In genomic region chr2:152467677-152468406, GRCh38 we compare ENCODE assay signal across 10 cellular contexts.
DNase-seq lines count a peak whose midpoint lies in the region; ATAC-seq, FAIRE-seq and TF ChIP-seq lines count a peak whose summit lies in the region.
"Had no signal": no experiment of that assay in that cellular context is flagged by ENCODE, and none has a peak within 500 bp of the region (broad histone marks: within the 10 kb centered on the region; RNA-seq: fewer than 3 reads in every experiment).

No MANE protein-coding gene starts in this region.

- H3K27ac ChIP-seq in SK-N-SH (ENCODE audit: low read depth in 2 of 2, low read length in 1 of 2) (peak overlapping the region in 1 of 2 experiments; percentile 3; a peak in 2 of 4 replicates), GM12878 (ENCODE audit: control insufficient read depth, insufficient read depth) (peak overlapping the region; percentile 62), mesodermal cell (ENCODE audit: low read depth, low read length, severe bottlenecking) (peak overlapping the region; percentile 3), transverse colon (peak overlapping the region; percentile 62 to 77 (median 68))

- H3K9me2 ChIP-seq in SK-N-SH: no peaks in the 10 kb centered on the region

- no peak overlapping the region for H3K9ac ChIP-seq in SK-N-SH
- no peak overlapping the region for H3K9ac ChIP-seq in GM12878 (ENCODE audit: control insufficient read depth, insufficient read depth, low read length)

- H2AFZ ChIP-seq in SK-N-SH (ENCODE audit: low read depth) (no peak overlapping the region), GM12878 (ENCODE audit: control insufficient read depth, low read depth, low read length) (peak overlapping the region; percentile 29)

- no peaks in the 10 kb centered on the region for H3K36me3 ChIP-seq in SK-N-SH (replicated peaks in 1 of 2; ENCODE audit: control insufficient read depth in 1 of 2, insufficient read depth in 2 of 2, low read length in 1 of 2)
- no peaks in the 10 kb centered on the region for H3K36me3 ChIP-seq in GM12878 (ENCODE audit: control insufficient read depth in 2 of 2, insufficient read depth in 2 of 2, low read length in 1 of 2)
- no peaks in the 10 kb centered on the region for H3K36me3 ChIP-seq in mesodermal cell (ENCODE audit: control insufficient read depth, insufficient read depth, low read length)
- H3K36me3 ChIP-seq in transverse colon: no peaks in the 10 kb centered on the region

- in situ Hi-C loops in GM12878 (cut with MboI): no loop called here
- in situ Hi-C loops in transverse colon (cut with MboI; ENCODE audit: low pct_ligation_motif_present in 1 of 4, low pct_unique_long_range_greater_than_20kb in 1 of 4, low sequenced_read_pairs in 3 of 4): no loop called here

- TF ChIP-seq CTCF in SK-N-SH (IDR thresholded peaks at IDR 0.05) (no peak), GM12878 (IDR thresholded peaks at IDR 0.05 in 2 of 3, conservative IDR thresholded peaks at IDR 0.05 in 1 of 3; ENCODE audit: control insufficient read depth in 2 of 3, extremely low read depth in 1 of 3, insufficient read depth in 1 of 3, low read depth in 3 of 3, low read length in 3 of 3) (no peak), transverse colon (IDR thresholded peaks at IDR 0.05) (no peak)

- TF ChIP-seq RAD21 in SK-N-SH (IDR thresholded peaks at IDR 0.05; ENCODE audit: low read length) (no peak), GM12878 (IDR thresholded peaks at IDR 0.05; ENCODE audit: insufficient read depth, low read depth, low read length) (no peak)

- H4K20me1 ChIP-seq in SK-N-SH (ENCODE audit: insufficient read depth) (no peaks in the 10 kb centered on the region), GM12878 (ENCODE audit: control insufficient read depth, insufficient read depth) (no peaks in the 10 kb centered on the region)

- ATAC-seq in SK-N-SH treated with all-trans-retinoic acid at 6 μM for 48 hours (peak; percentile 19), GM12878 (no peak)

- H3K79me2 ChIP-seq in SK-N-SH (ENCODE audit: insufficient read depth): peaks cover 6% of the 10 kb centered on the region; the same call in 1 of the 2 replicates
- H3K79me2 ChIP-seq in GM12878 (ENCODE audit: control insufficient read depth, insufficient read depth, low read length): peaks cover 2% of the 10 kb centered on the region

- H3K4me3 ChIP-seq in SK-N-SH (ENCODE audit: low read depth in 2 of 2, low read length in 1 of 2) (no peak overlapping the region), GM12878 (peak overlapping the region; percentile 33; the same call in 1 of the 2 replicates), mesodermal cell (ENCODE audit: extremely low read depth, insufficient read depth, low read length, poor library complexity, severe bottlenecking) (no peak overlapping the region), transverse colon (no peak overlapping the region)

- H3K4me1 ChIP-seq in SK-N-SH (ENCODE audit: control insufficient read depth in 1 of 2, insufficient read depth in 2 of 2, low read depth in 1 of 2, low read length in 1 of 2) (peaks cover 0 to 29% of the 10 kb centered on the region in 2 experiments; a peak in 3 of 4 replicates), GM12878 (ENCODE audit: control insufficient read depth, insufficient read depth, low read length) (peaks cover 23% of the 10 kb centered on the region), mesodermal cell (ENCODE audit: control insufficient read depth, insufficient read depth, low read length, poor library complexity, severe bottlenecking) (peaks cover 38% of the 10 kb centered on the region), transverse colon (peaks cover 15 to 74% (median 29%) of the 10 kb centered on the region in 4 donors)

- POLR2A ChIA-PET in SK-N-SH (lab: Yijun Ruan, JAX): no interaction called here
- POLR2A ChIA-PET in GM12878 (lab: Charles Lee): interaction anchor here (0.6 to 2.2 kb wide), 7 partner anchors 20 to 180 kb away, joined by 3 to 7 read pairs (median 3); no protein-coding TSS in a partner anchor

- BruUV-seq in GM12878 (replicated peaks; lab: Mats Ljungman, UMichigan): no TSS peak

- no peaks in the 10 kb centered on the region for H3K9me3 ChIP-seq in SK-N-SH
- no peaks in the 10 kb centered on the region for H3K9me3 ChIP-seq in GM12878 (replicated peaks; ENCODE audit: control insufficient read depth, insufficient read depth, low read length)
- no peaks in the 10 kb centered on the region for H3K9me3 ChIP-seq in mesodermal cell (ENCODE audit: control insufficient read depth, low read length)
- no peaks in the 10 kb centered on the region for H3K9me3 ChIP-seq in transverse colon

- TF ChIP-seq EP300 in SK-N-SH (IDR thresholded peaks at IDR 0.05; ENCODE audit: borderline replicate concordance in 1 of 2, low read depth in 1 of 2, low read length in 1 of 2) (no peak), GM12878 (IDR thresholded peaks at IDR 0.05; ENCODE audit: borderline replicate concordance in 1 of 2, control insufficient read depth in 1 of 2, low read depth in 2 of 2, low read length in 2 of 2) (no peak), transverse colon (IDR thresholded peaks at IDR 0.05; ENCODE audit: low read depth) (no peak)

- TF ChIP-seq POLR2A in GM12878 (IDR thresholded peaks at IDR 0.05; ENCODE audit: low read depth, low read length): no peak
- TF ChIP-seq POLR2A in transverse colon (IDR thresholded peaks at IDR 0.05): no peak

- no peak for DNase-seq in SK-N-SH
- DNase-seq in GM12878 (ENCODE audit: low read depth, low spot score): peak; percentile 8
- DNase-seq in transverse colon: no peak
- no peak for DNase-seq in NCI-H187 treated with DMSO at 0.1 percent for 48 hours (lab: John Stamatoyannopoulos, UW)
- no peak for DNase-seq in activated gamma-delta T cell treated with Interleukin-2 at 50 U/mL for 16 hours
- no peak for DNase-seq in NCI-H1417 (lab: John Stamatoyannopoulos, UW)
- DNase-seq: ACHN, DMS79 treated with DMSO at 0.1 percent for 48 hours had no signal

- CTCF ChIA-PET in SK-N-SH (lab: Yijun Ruan, JAX): interaction anchor here (1.0 to 1.2 kb wide), 3 partner anchors 23 to 292 kb away, joined by 3 to 4 read pairs (median 4); partner anchors contain the start of gene STAM2
- CTCF ChIA-PET in GM12878 (lab: Yijun Ruan, JAX): interaction anchor here (0.5 to 3.3 kb wide), 24 partner anchors 12 to 430 kb away, joined by 3 to 19 read pairs (median 4); partner anchors contain the start of gene FMNL2

- SMC1A ChIA-PET in GM12878 (lab: Charles Lee; ENCODE audit: uncharacterized antibody, unreplicated experiment): interaction anchor here (0.7 to 9.4 kb wide), 36 partner anchors 9 to 423 kb away, joined by 3 to 98 read pairs (median 5); partner anchors contain the start of gene STAM2

- 94% methylated on average over 4 of the region's 4 CpGs for WGBS in SK-N-SH (ENCODE audit: low lambda C conversion rate)
- 34% methylated on average over 4 of the region's 4 CpGs for whole genome bisulfite sequencing in GM12878 (ENCODE audit: insufficient coverage, insufficient replicate concordance, low lambda C conversion rate, missing lambda C conversion rate)
- 78 to 100% methylated on average over 1 of the region's 4 CpGs for WGBS in mesodermal cell (ENCODE audit: insufficient coverage in 2 of 2), 2 experiments
- WGBS in transverse colon (ENCODE audit: low coverage in 1 of 2), 2 donors: 60 to 63% methylated on average over 2 to 4 of the region's 4 CpGs

- no peaks in the 10 kb centered on the region for H3K27me3 ChIP-seq in SK-N-SH (ENCODE audit: insufficient read depth)
- no peaks in the 10 kb centered on the region for H3K27me3 ChIP-seq in GM12878 (replicated peaks in 1 of 2; ENCODE audit: control insufficient read depth in 2 of 2, insufficient read depth in 2 of 2, low read length in 1 of 2)
- no peaks in the 10 kb centered on the region for H3K27me3 ChIP-seq in transverse colon

- H3K4me2 ChIP-seq in SK-N-SH (no peak overlapping the region), GM12878 (ENCODE audit: control insufficient read depth, insufficient read depth) (peak overlapping the region; percentile 67; the same call in 1 of the 2 replicates)

- no peaks in the 10 kb centered on the region for H3F3A ChIP-seq in SK-N-SH (replicated peaks; ENCODE audit: insufficient read depth)

- intact Hi-C loops in GM12878 (cut with micrococcal nuclease; ENCODE audit: unreplicated experiment): loop anchor here (5.0 to 10.0 kb wide), 4 partner anchors 131 to 293 kb away; partner anchors contain the start of genes FMNL2 and STAM2
- intact Hi-C loops in transverse colon (cut with DNase I; ENCODE audit: low total_unique reads): no loop called here

- RAD21 ChIA-PET in GM12878 (lab: Charles Lee; ENCODE audit: unreplicated experiment): interaction anchor here (0.8 to 3.7 kb wide), 20 partner anchors 8 to 168 kb away, joined by 3 to 37 read pairs (median 7); no protein-coding TSS in a partner anchor

- peak; percentile 13 for FAIRE-seq in GM12878 (lab: Jason Lieb, UNC)

TF ChIP-seq in SK-N-SH treated with all-trans-retinoic acid at 6 μM for 48 hours, 23 proteins besides CTCF, POLR2A, EP300 and RAD21 (continues in another document):
- TF ChIP-seq ESRRG (CRISPR knock-in tag; IDR thresholded peaks at IDR 0.05): no peak
- TF ChIP-seq ARNTL (CRISPR knock-in tag; IDR thresholded peaks at IDR 0.05; ENCODE audit: borderline replicate concordance, low read depth): no peak
- no peak for TF ChIP-seq ZNF70 (CRISPR knock-in tag; IDR thresholded peaks at IDR 0.05)
- TF ChIP-seq TOX (CRISPR knock-in tag; IDR thresholded peaks at IDR 0.05; ENCODE audit: borderline replicate concordance): no peak
- no peak for TF ChIP-seq ZNF8 (CRISPR knock-in tag; IDR thresholded peaks at IDR 0.05)

TF ChIP-seq in SK-N-SH, 30 proteins besides CTCF, POLR2A, EP300 and RAD21 (continues in another document):
- TF ChIP-seq EZH2phosphoT487 (IDR thresholded peaks at IDR 0.05; ENCODE audit: borderline replicate concordance, low read depth) (no peak), TEAD4 (IDR thresholded peaks at IDR 0.05; ENCODE audit: borderline replicate concordance, insufficient read depth) (no peak), RFX5 (IDR thresholded peaks at IDR 0.05; ENCODE audit: low read length) (no peak)

TF ChIP-seq in GM12878, 131 proteins besides CTCF, POLR2A, EP300 and RAD21:
- no peak for TF ChIP-seq NBN (IDR thresholded peaks at IDR 0.05)
- TF ChIP-seq ZNF274 (IDR thresholded peaks at IDR 0.05; ENCODE audit: insufficient read depth, insufficient read length): no peak
